In genomic region chr4:87872043-87872442, GRCh38 we compare ENCODE assay signal across 21 cellular contexts. TPM values are rescaled to one million over a fixed set of nuclear protein-coding genes. Genes with fewer than 3 reads are reported as not detected.
"Had no signal": no experiment of that assay in that cellular context is flagged by ENCODE, and none has a peak within 500 bp of the region (broad histone marks: within the 10 kb centered on the region; RNA-seq: fewer than 3 reads in every experiment).

No MANE protein-coding gene starts in this region.

- FAIRE-seq: colon, urothelium cell line had no signal

- H3K27me3 ChIP-seq: hepatocyte, neutrophil, right atrium auricular region had no signal

- H3K27me3 Mint-ChIP-seq: dendritic cell treated with granulocyte-macrophage colony-stimulating factor and Interleukin-4, amounts not matched to agents 40 ng/mL and 50 ng/mL, for 4 days; type B pancreatic cell had no signal

- H3K36me3 ChIP-seq: neutrophil, right atrium auricular region had no signal

- H3K4me1 ChIP-seq: right atrium auricular region had no signal

- H3K9me3 ChIP-seq: mucosa of descending colon, neutrophil, right atrium auricular region had no signal

- H3K27ac ChIP-seq: hepatocyte, neutrophil, right atrium auricular region had no signal

- H3K27ac Mint-ChIP-seq: dendritic cell treated with granulocyte-macrophage colony-stimulating factor and Interleukin-4, amounts not matched to agents 40 ng/mL and 50 ng/mL, for 4 days; endodermal cell; type B pancreatic cell had no signal

- H3K4me3 ChIP-seq: hepatocyte, mucosa of descending colon, right atrium auricular region had no signal

- H3K36me3 Mint-ChIP-seq: naive thymus-derived CD8-positive, alpha-beta T cell; type B pancreatic cell had no signal

- H3K4me1 Mint-ChIP-seq: naive thymus-derived CD8-positive, alpha-beta T cell had no signal

- H3K9me3 Mint-ChIP-seq: dendritic cell treated with granulocyte-macrophage colony-stimulating factor and Interleukin-4, amounts not matched to agents 40 ng/mL and 50 ng/mL, for 4 days; type B pancreatic cell had no signal

- DNase-seq: effector CD4-positive, alpha-beta T cell; endodermal cell; foreskin melanocyte; head of caudate nucleus; kidney glomerular epithelial cell; mucosa of descending colon; naive thymus-derived CD8-positive, alpha-beta T cell; posterior cingulate gyrus; stimulated activated CD4-positive, alpha-beta T cell treated with anti-CD3 and anti-CD28 coated beads, Interleukin-4, amount 100 ng/mL, for 1 hour; stimulated activated naive CD4-positive, alpha-beta T cell had no signal

- H3K4me3 Mint-ChIP-seq: dendritic cell treated with granulocyte-macrophage colony-stimulating factor and Interleukin-4, amounts not matched to agents 40 ng/mL and 50 ng/mL, for 4 days; endodermal cell; naive thymus-derived CD8-positive, alpha-beta T cell; type B pancreatic cell had no signal

RNA-seq across cellular contexts. Expression of gene MEPE, which starts 39.3 kb away (rescaled TPM):
- total RNA-seq: liver; lung microvascular endothelial cell; mucosa of descending colon; naive thymus-derived CD8-positive, alpha-beta T cell; osteoblast; pulmonary artery endothelial cell; right atrium auricular region had no signal
